Comparison of ENCODE assay signal across 13 cellular contexts in genomic region chr1:42173961-42174715, GRCh38. TPM values are rescaled to one million over a fixed set of nuclear protein-coding genes. Genes with fewer than 3 reads are reported as not detected.
DNase-seq lines count a peak whose midpoint lies in the region; ATAC-seq, FAIRE-seq and TF ChIP-seq lines count a peak whose summit lies in the region.
"Had no signal": no experiment of that assay in that cellular context is flagged by ENCODE, and none has a peak within 500 bp of the region (broad histone marks: within the 10 kb centered on the region; RNA-seq: fewer than 3 reads in every experiment).

No MANE protein-coding gene starts in this region.

- H3K9ac ChIP-seq in K562 (ENCODE audit: insufficient read depth in 1 of 2, low read depth in 2 of 2, low read length in 2 of 2) = no peak overlapping the region

- H3K79me2 ChIP-seq in K562 (ENCODE audit: control insufficient read depth, insufficient read depth, low read length) = no peaks in the 10 kb centered on the region

- no peak for TF ChIP-seq EP300 in K562 (IDR thresholded peaks at IDR 0.05; ENCODE audit: low read length)

- H3K27me3 ChIP-seq in K562 (ENCODE audit: control insufficient read depth in 2 of 2, insufficient read depth in 2 of 2, low read length in 2 of 2) (no peaks in the 10 kb centered on the region), right atrium auricular region (no peaks in the 10 kb centered on the region)
- H3K27me3 ChIP-seq in naive thymus-derived CD4-positive, alpha-beta T cell (ENCODE audit: control insufficient read depth in 2 of 2, insufficient read depth in 2 of 2, low read length in 2 of 2) = no peaks in the 10 kb centered on the region

- peaks cover 0 to 3% of the 10 kb centered on the region in 2 experiments; a peak in 2 of 5 replicates for H3K4me1 ChIP-seq in K562 (replicated peaks in 1 of 2; ENCODE audit: control insufficient read depth in 2 of 2, insufficient read depth in 2 of 2, low read length in 2 of 2)
- peaks cover 0 to 46% of the 10 kb centered on the region in 2 donors for H3K4me1 ChIP-seq in right atrium auricular region
- no peaks in the 10 kb centered on the region for H3K4me1 ChIP-seq in naive thymus-derived CD4-positive, alpha-beta T cell (ENCODE audit: control insufficient read depth in 2 of 2, insufficient read depth in 2 of 2, low read length in 2 of 2)

- no peak overlapping the region for H3K4me2 ChIP-seq in K562 (ENCODE audit: insufficient read depth, low read length)

- TF ChIP-seq POLR2A in GM12892 (IDR thresholded peaks at IDR 0.05; ENCODE audit: low read depth, low read length) = 0 out of 2 replicates have a peak, but pooled peaks have one; percentile 9
- no peak for TF ChIP-seq POLR2A in K562 (conservative IDR thresholded peaks at IDR 0.05)
- TF ChIP-seq POLR2A in GM12891 (IDR thresholded peaks at IDR 0.05; ENCODE audit: low read depth, low read length) = no peak

- H3K4me3 ChIP-seq in AG10803 (ENCODE audit: low read length) (no peak overlapping the region), K562 (no peak overlapping the region), right atrium auricular region (no peak overlapping the region)
- no peak overlapping the region for H3K4me3 ChIP-seq in naive thymus-derived CD4-positive, alpha-beta T cell (ENCODE audit: low read length)

- no peak overlapping the region for H2AFZ ChIP-seq in K562 (ENCODE audit: low read depth, low read length)

- in situ Hi-C loops in K562 (cut with MboI) = no loop called here

- DNase-seq in AG10803 (ENCODE audit: low read depth) (peak; percentile 55), GM12892 (ENCODE audit: insufficient read length) (no peak), K562 (ENCODE audit: extremely low read depth in 1 of 4, low spot score in 3 of 4) (no peak), right atrium auricular region (ENCODE audit: low spot score) (no peak), GM12891 (ENCODE audit: insufficient read length, low spot score) (no peak), NCI-H2081 (lab: John Stamatoyannopoulos, UW) (no peak), NCI-H446 treated with DMSO at 0.1 percent for 48 hours (lab: John Stamatoyannopoulos, UW) (no peak)
- DNase-seq in naive thymus-derived CD4-positive, alpha-beta T cell = no peak

- POLR2A ChIA-PET in K562 (lab: Yijun Ruan, JAX) = interaction anchor here (0.9 to 2.0 kb wide), 4 partner anchors 9 to 14 kb away, joined by 3 to 5 read pairs (median 3); no protein-coding TSS in a partner anchor
- POLR2A ChIA-PET in naive thymus-derived CD4-positive, alpha-beta T cell (lab: Charles Lee) = interaction anchor here (0.6 kb wide), 1 partner anchor 127 kb away, joined by 3 read pairs; no protein-coding TSS in a partner anchor

- no peaks in the 10 kb centered on the region for H3K9me1 ChIP-seq in K562 (ENCODE audit: control insufficient read depth, insufficient read depth, low read length)

- H3K36me3 ChIP-seq in K562 (ENCODE audit: control insufficient read depth, insufficient read depth, low read length) (peaks cover 11% of the 10 kb centered on the region; the same call in 1 of the 3 replicates), right atrium auricular region (no peaks in the 10 kb centered on the region)
- H3K36me3 ChIP-seq in naive thymus-derived CD4-positive, alpha-beta T cell (ENCODE audit: control insufficient read depth in 2 of 3, insufficient read depth in 3 of 3, low read length in 3 of 3) = peaks cover 0 to 3% (median 3%) of the 10 kb centered on the region in 3 experiments

- TF ChIP-seq RAD21 in K562 (CRISPR knock-in tag; conservative IDR thresholded peaks at IDR 0.05 in 1 of 2, IDR thresholded peaks at IDR 0.05 in 1 of 2) = no peak

- WGBS in K562 (ENCODE audit: insufficient coverage, low coverage, missing lambda C conversion rate) = 63% methylated on average over 8 of the region's 8 CpGs

- intact Hi-C loops in K562 (cut with micrococcal nuclease) = loop anchor here (10.0 kb wide), 1 partner anchor 599 kb away; no protein-coding TSS in a partner anchor
- intact Hi-C loops in naive thymus-derived CD4-positive, alpha-beta T cell (cut with micrococcal nuclease) = loop anchor here (1.0 to 10.0 kb wide), 9 partner anchors 27 to 658 kb away; partner anchors contain the start of genes CLDN19 (in 1 of the 2), PPCS (in 1 of the 2) and ZMYND12 (in 1 of the 2)

- H3K4me3 Mint-ChIP-seq in naive thymus-derived CD4-positive, alpha-beta T cell = no peak overlapping the region
- H3K4me3 Mint-ChIP-seq: activated T-cell treated with anti-CD3 and anti-CD28 coated beads, Interleukin-2, amount 50 U/mL, for 24 hours; CD8-positive, alpha-beta memory T cell; effector memory CD8-positive, alpha-beta T cell; stimulated activated naive CD8-positive, alpha-beta T cell treated with anti-CD3 and anti-CD28 coated beads, Interleukin-15, amount 100 ng/mL, for 72 hours had no signal

- H3K27ac Mint-ChIP-seq in naive thymus-derived CD4-positive, alpha-beta T cell = peak overlapping the region in 2 of 9 donors; percentile 13 to 17
- H3K27ac Mint-ChIP-seq: activated T-cell treated with anti-CD3 and anti-CD28 coated beads, Interleukin-2, amount 50 U/mL, for 24 hours; stimulated activated naive CD8-positive, alpha-beta T cell treated with anti-CD3 and anti-CD28 coated beads, Interleukin-15, amount 100 ng/mL, for 72 hours had no signal

- no peaks in the 10 kb centered on the region for H3K27me3 Mint-ChIP-seq in naive thymus-derived CD4-positive, alpha-beta T cell
- H3K27me3 Mint-ChIP-seq: activated T-cell treated with anti-CD3 and anti-CD28 coated beads, Interleukin-2, amount 50 U/mL, for 24 hours; stimulated activated naive CD8-positive, alpha-beta T cell treated with anti-CD3 and anti-CD28 coated beads, Interleukin-15, amount 100 ng/mL, for 72 hours had no signal

- no peak for TF ChIP-seq CTCF in AG10803 (conservative IDR thresholded peaks at IDR 0.05; ENCODE audit: low read length)
- no peak for TF ChIP-seq CTCF in K562 (IDR thresholded peaks at IDR 0.05 in 2 of 3, conservative IDR thresholded peaks at IDR 0.05 in 1 of 3; ENCODE audit: insufficient read depth in 2 of 3, low read depth in 1 of 3, low read length in 3 of 3)
- TF ChIP-seq CTCF in right atrium auricular region (IDR thresholded peaks at IDR 0.05) = no peak

- peaks cover 0 to 3% (median 0%) of the 10 kb centered on the region in 5 donors for H3K36me3 Mint-ChIP-seq in naive thymus-derived CD4-positive, alpha-beta T cell

- peaks cover 0 to 3% (median 0%) of the 10 kb centered on the region in 7 donors for H3K4me1 Mint-ChIP-seq in naive thymus-derived CD4-positive, alpha-beta T cell

- H3K9me3 ChIP-seq in K562 (replicated peaks; ENCODE audit: control insufficient read depth, insufficient read depth, low read depth, low read length) = no peaks in the 10 kb centered on the region
- no peaks in the 10 kb centered on the region for H3K9me3 ChIP-seq in right atrium auricular region
- no peaks in the 10 kb centered on the region for H3K9me3 ChIP-seq in naive thymus-derived CD4-positive, alpha-beta T cell (ENCODE audit: control insufficient read depth in 2 of 3, low read length in 3 of 3)

- peaks cover 10% of the 10 kb centered on the region; the same call in 1 of the 2 replicates for H4K20me1 ChIP-seq in K562 (replicated peaks; ENCODE audit: control insufficient read depth, insufficient read depth, low read length)

- FAIRE-seq in GM12892 (lab: Jason Lieb, UNC) = no peak
- FAIRE-seq in K562 (lab: Jason Lieb, UNC) = no peak
- no peak for FAIRE-seq in GM12891 (lab: Jason Lieb, UNC)

- H3K27ac ChIP-seq in K562 (ENCODE audit: extremely low read depth, low read depth, low read length) (no peak overlapping the region), right atrium auricular region (peak overlapping the region; percentile 75 to 85)
- H3K27ac ChIP-seq in naive thymus-derived CD4-positive, alpha-beta T cell (ENCODE audit: low read depth, low read length) = no peak overlapping the region

- CTCF ChIA-PET in K562 (lab: Yijun Ruan, JAX; ENCODE audit: low intra/inter-chr PET ratio) = interaction anchor here (1.1 kb wide), 1 partner anchor 28 kb away, joined by 5 read pairs; no protein-coding TSS in a partner anchor
- CTCF ChIA-PET in naive thymus-derived CD4-positive, alpha-beta T cell (lab: Charles Lee) = interaction anchor here (0.5 to 4.7 kb wide), 22 partner anchors 9 to 1984 kb away, joined by 3 to 56 read pairs (median 3); partner anchors contain the start of gene GUCA2A

- BruUV-seq in K562 (replicated peaks; lab: Mats Ljungman, UMichigan) = no TSS peak

- ATAC-seq in K562 = no peak
- ATAC-seq in naive thymus-derived CD4-positive, alpha-beta T cell = no peak

- H3K9me3 Mint-ChIP-seq in naive thymus-derived CD4-positive, alpha-beta T cell = no peaks in the 10 kb centered on the region
- H3K9me3 Mint-ChIP-seq: activated T-cell treated with anti-CD3 and anti-CD28 coated beads, Interleukin-2, amount 50 U/mL, for 24 hours; CD8-positive, alpha-beta memory T cell; effector memory CD8-positive, alpha-beta T cell; stimulated activated naive CD8-positive, alpha-beta T cell treated with anti-CD3 and anti-CD28 coated beads, Interleukin-15, amount 100 ng/mL, for 72 hours had no signal

RNA-seq across cellular contexts. Expression of gene GUCA2A, which starts 9.6 kb away (rescaled TPM):
- polyA plus RNA-seq in GM12892 (2012; ENCODE audit: missing spikeins) = not detected
- not detected in 2 replicates for total RNA-seq in K562 (2011; cell fraction: chromatin; rRNA removed; ENCODE audit: low replicate concordance)
- not detected in 2 replicates for total RNA-seq in K562 (2011; cell fraction: nucleolus; rRNA removed)
- not detected in 2 replicates for total RNA-seq in K562 (2011; cell fraction: nucleoplasm; rRNA removed)
- not detected in 2 replicates for total RNA-seq in K562 (2014; rRNA removed)
- not detected in 2 replicates for total RNA-seq in K562 (2014; rRNA removed; fragmentation: Illumina TruSeq; extraction: Trizol)
- not detected in 2 replicates for total RNA-seq in K562 (2015; rRNA removed; fragmentation: Illumina TruSeq; extraction: Trizol)
- not detected in 2 replicates for total RNA-seq in K562 (2021)
- polyA plus RNA-seq in K562 (2011; rRNA removed) = not detected in 2 replicates
- not detected in 2 replicates for polyA plus RNA-seq in K562 (2011; cell fraction: cytosol; rRNA removed)
- polyA plus RNA-seq in K562 (2011; cell fraction: nucleus; rRNA removed) = not detected in 2 replicates
- not detected in 2 replicates for polyA plus RNA-seq in K562 (2012)
- not detected in 2 replicates for polyA plus RNA-seq in K562 (2014; fragmentation: Illumina TruSeq; extraction: Trizol)
- polyA plus RNA-seq in K562 (2014; fragmentation: Nextera tagmentation; extraction: Ambion mirVana) = not detected
- polyA plus RNA-seq in K562 (2014; rRNA removed) = not detected in 2 replicates
- polyA minus RNA-seq in K562 (2011; rRNA and poly(A)+ RNA removed) = not detected in 2 replicates
- polyA minus RNA-seq in K562 (2011; cell fraction: cytosol; rRNA and poly(A)+ RNA removed) = not detected in 2 replicates
- polyA minus RNA-seq in K562 (2011; cell fraction: nucleus; rRNA and poly(A)+ RNA removed) = not detected in 2 replicates
- total RNA-seq in right atrium auricular region = not detected
- polyA plus RNA-seq in GM12891 (2012; ENCODE audit: low read depth, missing spikeins) = not detected
- under 1 TPM in 1 of 5 experiments, not detected in 4; 0.76 TPM for total RNA-seq in naive thymus-derived CD4-positive, alpha-beta T cell
- not detected for polyA plus RNA-seq in naive thymus-derived CD4-positive, alpha-beta T cell
- total RNA-seq: CD8-positive, alpha-beta memory T cell; M059J had no signal
- polyA plus RNA-seq: CD8-positive, alpha-beta memory T cell had no signal

RNA-seq across cellular contexts. Expression of gene GUCA2B, which starts 20.9 kb away (rescaled TPM):
- not detected for polyA plus RNA-seq in GM12892 (2012; ENCODE audit: missing spikeins)
- total RNA-seq in K562 (2011; cell fraction: chromatin; rRNA removed; ENCODE audit: low replicate concordance) = not detected in 2 replicates
- not detected in 2 replicates for total RNA-seq in K562 (2011; cell fraction: nucleolus; rRNA removed)
- not detected in 2 replicates for total RNA-seq in K562 (2011; cell fraction: nucleoplasm; rRNA removed)
- total RNA-seq in K562 (2014; rRNA removed) (not detected in 2 replicates), K562 (2014; rRNA removed; fragmentation: Illumina TruSeq; extraction: Trizol) (not detected in 2 replicates), K562 (2015; rRNA removed; fragmentation: Illumina TruSeq; extraction: Trizol) (not detected in 2 replicates), K562 (2021) (not detected in 2 replicates), right atrium auricular region (not detected)
- polyA plus RNA-seq in K562 (2011; rRNA removed) (not detected in 2 replicates), K562 (2014; fragmentation: Illumina TruSeq; extraction: Trizol) (not detected in 2 replicates), K562 (2014; fragmentation: Nextera tagmentation; extraction: Ambion mirVana) (not detected), K562 (2014; rRNA removed) (not detected in 2 replicates)
- polyA plus RNA-seq in K562 (2011; cell fraction: cytosol; rRNA removed) = not detected in 2 replicates
- not detected in 2 replicates for polyA plus RNA-seq in K562 (2011; cell fraction: nucleus; rRNA removed)
- polyA plus RNA-seq in K562 (2012) = not detected in 2 replicates
- polyA minus RNA-seq in K562 (2011; rRNA and poly(A)+ RNA removed) = not detected in 2 replicates
- polyA minus RNA-seq in K562 (2011; cell fraction: cytosol; rRNA and poly(A)+ RNA removed) = not detected in 2 replicates
- not detected in 2 replicates for polyA minus RNA-seq in K562 (2011; cell fraction: nucleus; rRNA and poly(A)+ RNA removed)
- polyA plus RNA-seq in GM12891 (2012; ENCODE audit: low read depth, missing spikeins) = not detected
- not detected for total RNA-seq in naive thymus-derived CD4-positive, alpha-beta T cell
- polyA plus RNA-seq in naive thymus-derived CD4-positive, alpha-beta T cell = not detected
- total RNA-seq: CD8-positive, alpha-beta memory T cell; M059J had no signal
- polyA plus RNA-seq: CD8-positive, alpha-beta memory T cell had no signal

Comparison
In these comparisons a context has a peak if more than half of its experiments do, and no peak if none do; other contexts are left out.
1. H3K27ac ChIP-seq: peak in right atrium auricular region (2 of 2); none in K562 (single experiment) and naive thymus-derived CD4-positive, alpha-beta T cell (single experiment).